ENCODE assay signal across 12 cellular contexts in the genomic region with DNA sequence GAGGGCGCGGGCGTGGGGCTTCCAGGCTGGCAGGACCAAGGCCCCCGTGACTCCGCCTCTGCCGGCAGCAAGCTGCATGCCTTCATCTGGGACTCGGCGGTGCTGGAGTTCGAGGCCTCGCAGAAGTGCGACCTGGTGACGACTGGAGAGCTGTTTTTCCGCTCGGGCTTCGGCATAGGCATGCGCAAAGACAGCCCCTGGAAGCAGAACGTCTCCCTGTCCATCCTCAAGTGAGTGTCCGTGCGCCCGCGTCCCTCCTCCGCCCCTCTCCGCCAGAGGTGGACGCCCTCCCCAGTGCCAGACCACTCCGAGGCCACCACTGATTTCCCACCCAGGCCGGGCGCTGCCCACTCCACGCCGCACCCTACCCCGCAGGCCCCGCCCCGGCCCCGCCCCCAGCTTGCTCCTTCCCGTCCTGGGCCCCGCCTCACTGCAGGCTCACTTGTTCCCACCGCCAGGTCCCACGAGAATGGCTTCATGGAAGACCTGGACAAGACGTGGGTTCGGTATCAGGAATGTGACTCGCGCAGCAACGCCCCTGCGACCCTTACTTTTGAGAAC. TPM values are rescaled to one million over a fixed set of nuclear protein-coding genes. Genes with fewer than 3 reads are reported as not detected.
DNase-seq lines count a peak whose midpoint lies in the region; ATAC-seq and TF ChIP-seq lines count a peak whose summit lies in the region.
"Had no signal": no experiment of that assay in that cellular context is flagged by ENCODE, and none has a peak within 500 bp of the region (broad histone marks: within the 10 kb centered on the region; RNA-seq: fewer than 3 reads in every experiment).

No MANE protein-coding gene starts in this region.

- in situ Hi-C loops in SK-MEL-5 (cut with HindIII; ENCODE audit: low pct_unique_long_range_greater_than_20kb, low sequenced_read_pairs) = no loop called here

- H3K4me3 ChIP-seq in Caco-2 (ENCODE audit: low read depth, low read length) = peak overlapping the region; percentile 46
- peak overlapping the region; percentile 7 to 24 for H3K4me3 ChIP-seq in foreskin fibroblast (ENCODE audit: low read depth in 1 of 2, low read length in 2 of 2)
- H3K4me3 ChIP-seq in osteoblast (ENCODE audit: insufficient read depth, low read length) = no peak overlapping the region

- H3K79me2 ChIP-seq in osteoblast (ENCODE audit: insufficient read depth, low read length) = no peaks in the 10 kb centered on the region

- peaks cover 13% of the 10 kb centered on the region for H3K27me3 Mint-ChIP-seq in Caco-2 (ENCODE audit: insufficient read depth, unreplicated experiment)
- peaks cover 18 to 20% of the 10 kb centered on the region in 2 donors for H3K27me3 Mint-ChIP-seq in natural killer cell treated with Interleukin-12 subunit alpha and Interleukin-12 subunit beta and Interleukin-15 and Interleukin-18, amount 100 ng/mL, for 72 hours

- intact Hi-C loops in Caco-2 (cut with micrococcal nuclease; ENCODE audit: unreplicated experiment) = loop anchor here (2.0 kb wide), 1 partner anchor 64 kb away; a partner anchor contains a TSS

- H3K27ac ChIP-seq in osteoblast (ENCODE audit: low read depth, low read length) = no peak overlapping the region

- peak overlapping the region; percentile 72 for H3K4me3 Mint-ChIP-seq in Caco-2 (ENCODE audit: unreplicated experiment)
- no peak overlapping the region for H3K4me3 Mint-ChIP-seq in natural killer cell treated with Interleukin-12 subunit alpha and Interleukin-12 subunit beta and Interleukin-15 and Interleukin-18, amount 100 ng/mL, for 72 hours

- H3K4me1 ChIP-seq in Caco-2 (peaks cover 6% of the 10 kb centered on the region; the same call in 1 of the 2 replicates), osteoblast (ENCODE audit: insufficient read depth, low read length) (no peaks in the 10 kb centered on the region)

- H3K4me2 ChIP-seq in osteoblast (ENCODE audit: insufficient read depth, low read length) = peak overlapping the region; percentile 28

- H3K9me3 ChIP-seq in Caco-2 (no peaks in the 10 kb centered on the region), osteoblast (ENCODE audit: low read depth, low read length) (no peaks in the 10 kb centered on the region)

- H2AFZ ChIP-seq in osteoblast (ENCODE audit: low read length) = no peak overlapping the region

- H4K20me1 ChIP-seq in osteoblast (ENCODE audit: insufficient read depth, low read length) = peaks cover under 1% of the 10 kb centered on the region

- TF ChIP-seq CTCF in Caco-2 (IDR thresholded peaks at IDR 0.05; ENCODE audit: insufficient read depth in 1 of 2, low read depth in 1 of 2, low read length in 1 of 2, severe bottlenecking in 1 of 2, unreplicated experiment in 1 of 2) (no peak), foreskin fibroblast (IDR thresholded peaks at IDR 0.05; ENCODE audit: low read depth, low read length) (no peak), osteoblast (IDR thresholded peaks at IDR 0.05; ENCODE audit: extremely low read depth, low read depth, low read length) (no peak)

- H3K4me1 Mint-ChIP-seq in Caco-2 (ENCODE audit: low read depth, unreplicated experiment) = peaks cover 6% of the 10 kb centered on the region
- H3K4me1 Mint-ChIP-seq in natural killer cell treated with Interleukin-12 subunit alpha and Interleukin-12 subunit beta and Interleukin-15 and Interleukin-18, amount 100 ng/mL, for 72 hours (ENCODE audit: low read depth in 2 of 2) = peaks cover 0 to 7% of the 10 kb centered on the region in 2 donors

- no TSS peak for BruUV-seq in Caco-2 (replicated peaks; lab: Mats Ljungman, UMichigan)

- H3K36me3 Mint-ChIP-seq in Caco-2 (ENCODE audit: insufficient read depth, unreplicated experiment) = no peaks in the 10 kb centered on the region
- no peaks in the 10 kb centered on the region for H3K36me3 Mint-ChIP-seq in natural killer cell treated with Interleukin-12 subunit alpha and Interleukin-12 subunit beta and Interleukin-15 and Interleukin-18, amount 100 ng/mL, for 72 hours

- CTCF ChIA-PET in Caco-2 (lab: Charles Lee) = interaction anchor here (0.6 to 1.9 kb wide), 11 partner anchors 14 to 343 kb away, joined by 3 to 11 read pairs (median 4); a partner anchor contains a TSS

- no peak overlapping the region for H3K27ac Mint-ChIP-seq in Caco-2 (ENCODE audit: unreplicated experiment)
- H3K27ac Mint-ChIP-seq in natural killer cell treated with Interleukin-12 subunit alpha and Interleukin-12 subunit beta and Interleukin-15 and Interleukin-18, amount 100 ng/mL, for 72 hours = no peak overlapping the region

- ATAC-seq in GM18505 (IDR thresholded peaks at IDR 0.05; ENCODE audit: unreplicated experiment) (no peak), GM18870 (IDR thresholded peaks at IDR 0.05; ENCODE audit: unreplicated experiment) (no peak), GM19397 (IDR thresholded peaks at IDR 0.05; ENCODE audit: unreplicated experiment) (no peak)
- no peak for ATAC-seq in natural killer cell treated with Interleukin-12 subunit alpha and Interleukin-12 subunit beta and Interleukin-15 and Interleukin-18, amount 100 ng/mL, for 72 hours

- no peaks in the 10 kb centered on the region for H3K36me3 ChIP-seq in Caco-2 (ENCODE audit: control insufficient read depth, insufficient read depth, low read length)
- H3K36me3 ChIP-seq in osteoblast (ENCODE audit: insufficient read depth, low read length) = no peaks in the 10 kb centered on the region

- H3K9me3 Mint-ChIP-seq in Caco-2 (ENCODE audit: unreplicated experiment) = no peaks in the 10 kb centered on the region
- H3K9me3 Mint-ChIP-seq in natural killer cell treated with Interleukin-12 subunit alpha and Interleukin-12 subunit beta and Interleukin-15 and Interleukin-18, amount 100 ng/mL, for 72 hours = no peaks in the 10 kb centered on the region

- DNase-seq in Caco-2 (no peak), SK-MEL-5 (ENCODE audit: low read depth, low spot score) (peak; percentile 53), foreskin fibroblast (peak in 1 of 2 donors; percentile 46), osteoblast (ENCODE audit: insufficient read length, low spot score, missing footprints) (peak; percentile 96)
- DNase-seq in natural killer cell treated with Interleukin-12 subunit alpha and Interleukin-12 subunit beta and Interleukin-15 and Interleukin-18, amount 100 ng/mL, for 72 hours (ENCODE audit: low spot score) = no peak
- DNase-seq: GDM1, NCI-H774 had no signal

- H3K27me3 ChIP-seq in Caco-2 (replicated peaks; ENCODE audit: control insufficient read depth, insufficient read depth, low read length) (peaks cover 2% of the 10 kb centered on the region), osteoblast (ENCODE audit: insufficient read depth, low read length) (peaks cover 70% of the 10 kb centered on the region)

- TF ChIP-seq POLR2A in GM18505 (IDR thresholded peaks at IDR 0.05; ENCODE audit: borderline replicate concordance, extremely low read depth, insufficient read depth, insufficient read length) = no peak

- POLR2A ChIA-PET in Caco-2 (lab: Charles Lee) = interaction anchor here (0.6 to 0.9 kb wide), 2 partner anchors 38 to 372 kb away, joined by 3 to 5 read pairs; a partner anchor contains a TSS

RNA-seq across cellular contexts. Expression of a gene that starts 6.7 kb away (rescaled TPM):
- total RNA-seq in Caco-2 (2022) (2.9 and 3.0 TPM in 2 replicates), osteoblast (not detected in 2 replicates)
- total RNA-seq in SK-MEL-5 (2014; rRNA removed; shearing (Covaris generic)) = 0.40 TPM in 1 of 2 replicates, not detected in the other
- polyA plus RNA-seq in SK-MEL-5 (2015; cell fraction: cytosol; rRNA removed) = 0.43 and 0.81 TPM in 2 replicates
- 0.83 TPM in 1 of 2 replicates, not detected in the other for polyA plus RNA-seq in SK-MEL-5 (2015; cell fraction: nucleus; rRNA removed)
- total RNA-seq in natural killer cell treated with Interleukin-12 subunit alpha and Interleukin-12 subunit beta and Interleukin-15 and Interleukin-18, amount 100 ng/mL, for 72 hours = not detected
- total RNA-seq: HT1080 had no signal

RNA-seq across cellular contexts. Expression of a gene that starts 8.7 kb away (rescaled TPM):
- total RNA-seq in Caco-2 (2022) = 0.70 TPM in 1 of 2 replicates, not detected in the other
- total RNA-seq in SK-MEL-5 (2014; rRNA removed; shearing (Covaris generic)) = not detected in 2 replicates
- polyA plus RNA-seq in SK-MEL-5 (2015; cell fraction: cytosol; rRNA removed) = not detected in 2 replicates
- polyA plus RNA-seq in SK-MEL-5 (2015; cell fraction: nucleus; rRNA removed) = not detected in 2 replicates
- total RNA-seq in osteoblast = not detected in 2 replicates
- not detected for total RNA-seq in natural killer cell treated with Interleukin-12 subunit alpha and Interleukin-12 subunit beta and Interleukin-15 and Interleukin-18, amount 100 ng/mL, for 72 hours
- total RNA-seq: HT1080, mucosa of gallbladder had no signal

RNA-seq across cellular contexts. Expression of a gene that starts 24.2 kb away (rescaled TPM):
- total RNA-seq in Caco-2 (2022) (1.9 and 3.7 TPM in 2 replicates), osteoblast (not detected in 2 replicates)
- 0.05 TPM in 1 of 2 replicates, not detected in the other for total RNA-seq in SK-MEL-5 (2014; rRNA removed; shearing (Covaris generic))
- 0.24 and 0.51 TPM in 2 replicates for polyA plus RNA-seq in SK-MEL-5 (2015; cell fraction: cytosol; rRNA removed)
- 0.07 and 0.88 TPM in 2 replicates for polyA plus RNA-seq in SK-MEL-5 (2015; cell fraction: nucleus; rRNA removed)
- total RNA-seq in natural killer cell treated with Interleukin-12 subunit alpha and Interleukin-12 subunit beta and Interleukin-15 and Interleukin-18, amount 100 ng/mL, for 72 hours = under 1 TPM in 1 of 2 donors, not detected in 1; 0.11 TPM
- total RNA-seq: HT1080 had no signal

RNA-seq across cellular contexts. Expression of a gene that starts 25.2 kb away (rescaled TPM):
- 66.8 and 67.5 TPM in 2 replicates for total RNA-seq in Caco-2 (2022)
- 9.0 and 12.0 TPM in 2 replicates for total RNA-seq in SK-MEL-5 (2014; rRNA removed; shearing (Covaris generic))
- polyA plus RNA-seq in SK-MEL-5 (2015; cell fraction: cytosol; rRNA removed) = 28.6 and 34.7 TPM in 2 replicates
- 228 and 280 TPM in 2 replicates for polyA plus RNA-seq in SK-MEL-5 (2015; cell fraction: nucleus; rRNA removed)
- 26.2 and 32.9 TPM in 2 replicates for total RNA-seq in osteoblast
- 10 to 100 TPM; 75.5 to 98.1 TPM for total RNA-seq in natural killer cell treated with Interleukin-12 subunit alpha and Interleukin-12 subunit beta and Interleukin-15 and Interleukin-18, amount 100 ng/mL, for 72 hours

RNA-seq across cellular contexts. Expression of a gene that starts 25.3 kb away (rescaled TPM):
- 62.3 and 62.7 TPM in 2 replicates for total RNA-seq in Caco-2 (2022)
- total RNA-seq in SK-MEL-5 (2014; rRNA removed; shearing (Covaris generic)) = 59.2 and 60.9 TPM in 2 replicates
- 96.5 and 117 TPM in 2 replicates for polyA plus RNA-seq in SK-MEL-5 (2015; cell fraction: cytosol; rRNA removed)
- polyA plus RNA-seq in SK-MEL-5 (2015; cell fraction: nucleus; rRNA removed) = 29.2 and 31.6 TPM in 2 replicates
- total RNA-seq in osteoblast = 52.5 and 59.7 TPM in 2 replicates
- 10 to 100 TPM; 78.3 to 91.4 TPM for total RNA-seq in natural killer cell treated with Interleukin-12 subunit alpha and Interleukin-12 subunit beta and Interleukin-15 and Interleukin-18, amount 100 ng/mL, for 72 hours

Comparison
In these comparisons a context has a peak if more than half of its experiments do, and no peak if none do; other contexts are left out.
1. DNase-seq: peak in SK-MEL-5 (single experiment) and osteoblast (single experiment); none in Caco-2 (0 of 2) and natural killer cell treated with Interleukin-12 subunit alpha and Interleukin-12 subunit beta and Interleukin-15 and Interleukin-18, amount 100 ng/mL, for 72 hours (single experiment).